ENCODE assay signal across 32 cellular contexts in the genomic region with DNA sequence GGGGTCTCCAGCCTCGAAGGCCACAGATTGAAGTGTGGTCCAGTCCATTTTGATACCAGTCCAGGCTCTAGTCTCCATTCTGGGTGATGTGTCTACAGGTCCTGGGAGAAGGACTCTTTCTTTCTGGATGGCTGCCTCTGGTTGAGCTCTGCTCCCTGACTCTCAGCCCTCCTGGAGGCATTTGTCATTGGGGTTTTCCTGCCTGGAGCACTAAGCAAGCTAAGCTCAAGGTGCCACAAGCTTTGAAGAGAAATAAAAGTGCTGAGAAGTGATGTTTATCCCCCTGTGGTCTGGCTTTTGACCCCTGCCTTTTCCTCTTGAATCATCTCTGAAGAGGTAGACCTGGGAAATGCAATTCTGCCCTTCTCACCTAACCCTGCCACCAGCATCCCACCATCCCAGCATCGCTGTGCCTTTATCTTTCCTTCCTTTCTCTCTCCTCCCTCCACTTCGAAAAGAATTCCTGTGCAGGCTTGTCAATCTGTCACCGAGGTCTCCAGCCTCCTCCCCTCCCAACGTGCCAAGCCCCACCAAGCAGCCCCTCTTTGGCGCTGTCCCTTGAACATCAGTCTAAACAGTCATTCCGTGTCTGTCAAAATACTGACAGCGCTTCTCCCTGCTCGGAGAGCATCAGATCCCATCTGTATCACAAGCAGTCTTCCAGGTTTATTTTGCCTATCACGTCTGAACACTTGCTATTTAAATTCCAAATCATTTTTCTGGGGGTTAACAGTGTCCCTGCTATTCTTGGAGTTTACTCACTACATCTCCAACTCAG.
"Had no signal": no experiment of that assay in that cellular context is flagged by ENCODE, and none has a peak within 500 bp of the region (broad histone marks: within the 10 kb centered on the region; RNA-seq: fewer than 3 reads in every experiment).

No MANE protein-coding gene starts in this region.

- H3K4me3 ChIP-seq: adrenal gland, body of pancreas, cardiac muscle cell, colonic mucosa, esophagus squamous epithelium, gastroesophageal sphincter had no signal

- H3K9me3 Mint-ChIP-seq: activated CD8-positive, alpha-beta T cell treated with anti-CD3 and anti-CD28 coated beads for 36 hours; activated naive CD4-positive, alpha-beta T cell treated with anti-CD3 and anti-CD28 coated beads for 36 hours; activated naive CD4-positive, alpha-beta T cell treated with anti-CD3 and anti-CD28 coated beads, Interleukin-2, amount 50 U/mL, for 24 hours; activated naive CD8-positive, alpha-beta T cell treated with anti-CD3 and anti-CD28 coated beads for 36 hours; activated naive CD8-positive, alpha-beta T cell treated with anti-CD3 and anti-CD28 coated beads, Interleukin-2, amount 50 U/mL, for 24 hours; activated T-helper 17 cell treated with anti-CD3 and anti-CD28 coated beads, Interleukin-2, amount 50 U/mL, for 72 hours had no signal

- H3K4me1 Mint-ChIP-seq: activated B cell treated with CpG ODN at 0.5 μM for 24 hours; activated naive CD4-positive, alpha-beta T cell treated with anti-CD3 and anti-CD28 coated beads, Interleukin-2, amount 50 U/mL, for 24 hours; activated naive CD8-positive, alpha-beta T cell treated with anti-CD3 and anti-CD28 coated beads for 36 hours; activated naive CD8-positive, alpha-beta T cell treated with anti-CD3 and anti-CD28 coated beads, Interleukin-2, amount 50 U/mL, for 24 hours; activated T-helper 17 cell treated with anti-CD3 and anti-CD28 coated beads, Interleukin-2, amount 50 U/mL, for 72 hours; T-cell had no signal

- H3K27me3 Mint-ChIP-seq: activated naive CD4-positive, alpha-beta T cell treated with anti-CD3 and anti-CD28 coated beads, Interleukin-2, amount 50 U/mL, for 24 hours; activated T-helper 17 cell treated with anti-CD3 and anti-CD28 coated beads, Interleukin-2, amount 50 U/mL, for 72 hours had no signal

- H3K4me3 Mint-ChIP-seq: activated B cell treated with CpG ODN at 0.5 μM for 24 hours; activated CD8-positive, alpha-beta T cell treated with anti-CD3 and anti-CD28 coated beads for 36 hours; activated naive CD4-positive, alpha-beta T cell treated with anti-CD3 and anti-CD28 coated beads for 36 hours; activated naive CD4-positive, alpha-beta T cell treated with anti-CD3 and anti-CD28 coated beads, Interleukin-2, amount 50 U/mL, for 24 hours; activated naive CD8-positive, alpha-beta T cell treated with anti-CD3 and anti-CD28 coated beads for 36 hours; activated naive CD8-positive, alpha-beta T cell treated with anti-CD3 and anti-CD28 coated beads, Interleukin-2, amount 50 U/mL, for 24 hours; activated T-cell treated with anti-CD3 and anti-CD28 coated beads, Interleukin-2, amount 50 U/mL, for 4 hours; activated T-helper 17 cell treated with anti-CD3 and anti-CD28 coated beads, Interleukin-2, amount 50 U/mL, for 72 hours; T-cell; T-helper 1 cell treated with Interleukin-12 subunit alpha and Interleukin-12 subunit beta and Interleukin-4 antibody, amounts not matched to agents 30 μg/mL and 1 μg/mL, for 36 hours had no signal

- H3K36me3 ChIP-seq: adrenal gland, cardiac muscle cell, colonic mucosa, esophagus squamous epithelium, gastroesophageal sphincter, WERI-Rb-1 had no signal

- H3K27me3 ChIP-seq: adrenal gland, body of pancreas, cardiac muscle cell, colonic mucosa, esophagus squamous epithelium, gastroesophageal sphincter had no signal

- H3K36me3 Mint-ChIP-seq: activated naive CD4-positive, alpha-beta T cell treated with anti-CD3 and anti-CD28 coated beads, Interleukin-2, amount 50 U/mL, for 24 hours; activated naive CD8-positive, alpha-beta T cell treated with anti-CD3 and anti-CD28 coated beads for 36 hours; T-cell had no signal

- DNase-seq: activated B cell treated with CpG ODN at 0.5 μM for 24 hours; activated CD4-positive, alpha-beta T cell treated with anti-CD3 and anti-CD28 coated beads for 48 hours; activated CD4-positive, alpha-beta T cell treated with anti-CD3 and anti-CD28 coated beads, Interleukin-2, amount 50 U/mL, for 1 hour; activated CD4-positive, alpha-beta T cell treated with anti-CD3 and anti-CD28 coated beads, Interleukin-2, amount 50 U/mL, for 48 hours; activated CD8-positive, alpha-beta memory T cell treated with anti-CD3 and anti-CD28 coated beads for 24 hours; activated CD8-positive, alpha-beta T cell treated with anti-CD3 and anti-CD28 coated beads for 36 hours; activated effector memory CD4-positive, alpha-beta T cell treated with Interleukin-2 at 50 U/mL for 16 hours; activated naive CD4-positive, alpha-beta T cell treated with anti-CD3 and anti-CD28 coated beads for 36 hours; activated naive CD8-positive, alpha-beta T cell treated with anti-CD3 and anti-CD28 coated beads for 36 hours; activated naive CD8-positive, alpha-beta T cell treated with anti-CD3 and anti-CD28 coated beads, Interleukin-2, amount 50 U/mL, for 24 hours; activated T-cell treated with anti-CD3 and anti-CD28 coated beads, Interleukin-2, amount 50 U/mL, for 4 hours; adrenal gland; amygdala; aorta; body of pancreas; central memory CD4-positive, alpha-beta T cell; cerebellar nuclear complex; colonic mucosa; effector CD8-positive, alpha-beta T cell; esophagus squamous epithelium; foreskin melanocyte; head of caudate nucleus; SW 1271; T-cell; T1000; WERI-Rb-1 had no signal

- FAIRE-seq: endometrium had no signal

- H3K27ac Mint-ChIP-seq: activated B cell treated with CpG ODN at 0.5 μM for 24 hours; activated CD8-positive, alpha-beta T cell treated with anti-CD3 and anti-CD28 coated beads for 36 hours; activated naive CD4-positive, alpha-beta T cell treated with anti-CD3 and anti-CD28 coated beads for 36 hours; activated naive CD4-positive, alpha-beta T cell treated with anti-CD3 and anti-CD28 coated beads, Interleukin-2, amount 50 U/mL, for 24 hours; activated naive CD8-positive, alpha-beta T cell treated with anti-CD3 and anti-CD28 coated beads for 36 hours; activated naive CD8-positive, alpha-beta T cell treated with anti-CD3 and anti-CD28 coated beads, Interleukin-2, amount 50 U/mL, for 24 hours; activated T-helper 17 cell treated with anti-CD3 and anti-CD28 coated beads, Interleukin-2, amount 50 U/mL, for 72 hours; T-cell; T-helper 1 cell treated with Interleukin-12 subunit alpha and Interleukin-12 subunit beta and Interleukin-4 antibody, amounts not matched to agents 30 μg/mL and 1 μg/mL, for 36 hours had no signal
